In genomic region chr2:70748002-70748779, GRCh38 we compare ENCODE assay signal across 1 cellular context.
TF ChIP-seq lines count a peak whose summit lies in the region.

No MANE protein-coding gene starts in this region.

TF ChIP-seq in A549, 52 proteins besides CTCF, POLR2A, EP300 and RAD21 (continued from another document):
- no peak for TF ChIP-seq MAFK (IDR thresholded peaks at IDR 0.05; ENCODE audit: partially characterized antibody)
